ENCODE assay signal across 16 cellular contexts in genomic region chr19:32202244-32202643, GRCh38.
A peak's percentile ranks its signal among the peaks of the same experiment; 100 is the strongest.
DNase-seq lines count a peak whose midpoint lies in the region; ATAC-seq and TF ChIP-seq lines count a peak whose summit lies in the region.
"Had no signal": no experiment of that assay in that cellular context is flagged by ENCODE, and none has a peak within 500 bp of the region (broad histone marks: within the 10 kb centered on the region; RNA-seq: fewer than 3 reads in every experiment).

No MANE protein-coding gene starts in this region.

- H3K27ac ChIP-seq in BLaER1, result peak overlapping the region; percentile 78

- peaks cover 10% of the 10 kb centered on the region for H3K9me3 Mint-ChIP-seq in type B pancreatic cell
- H3K9me3 Mint-ChIP-seq in activated CD8-positive, alpha-beta T cell treated with anti-CD3 and anti-CD28 coated beads for 36 hours, result no peaks in the 10 kb centered on the region
- H3K9me3 Mint-ChIP-seq: CD8-positive, alpha-beta T cell; H9 had no signal

- peaks cover 8% of the 10 kb centered on the region for H3K27me3 Mint-ChIP-seq in type B pancreatic cell
- H3K27me3 Mint-ChIP-seq in activated CD8-positive, alpha-beta T cell treated with anti-CD3 and anti-CD28 coated beads for 36 hours, result peaks cover 6% of the 10 kb centered on the region

- peaks cover 36% of the 10 kb centered on the region for H3K4me1 ChIP-seq in BLaER1

- H3K4me2 ChIP-seq in BLaER1, result peak overlapping the region; percentile 78

- H3K36me3 ChIP-seq in BLaER1, result no peaks in the 10 kb centered on the region

- H3K27ac Mint-ChIP-seq in type B pancreatic cell, result no peak overlapping the region
- H3K27ac Mint-ChIP-seq in activated CD8-positive, alpha-beta T cell treated with anti-CD3 and anti-CD28 coated beads for 36 hours, result no peak overlapping the region
- H3K27ac Mint-ChIP-seq: B cell; CD8-positive, alpha-beta T cell; H9 had no signal

- no peak overlapping the region for H3K4me3 ChIP-seq in BLaER1

- H3K4me1 Mint-ChIP-seq in type B pancreatic cell (ENCODE audit: unreplicated experiment), result no peaks in the 10 kb centered on the region
- peaks cover 2% of the 10 kb centered on the region for H3K4me1 Mint-ChIP-seq in activated CD8-positive, alpha-beta T cell treated with anti-CD3 and anti-CD28 coated beads for 36 hours (ENCODE audit: low read depth)
- H3K4me1 Mint-ChIP-seq: B cell, H9 had no signal

- intact Hi-C loops in activated CD8-positive, alpha-beta T cell treated with anti-CD3 and anti-CD28 coated beads for 36 hours (cut with micrococcal nuclease), result no loop called here

- H3K27me3 ChIP-seq in BLaER1, result no peaks in the 10 kb centered on the region

- CTCF ChIA-PET in activated CD8-positive, alpha-beta T cell treated with anti-CD3 and anti-CD28 coated beads for 36 hours (lab: Charles Lee), result interaction anchor here (1.0 kb wide), 1 partner anchor 22 kb away, joined by 4 read pairs; no protein-coding TSS in a partner anchor

- H4K20me1 ChIP-seq in BLaER1, result no peaks in the 10 kb centered on the region

- no peaks in the 10 kb centered on the region for H3K36me3 Mint-ChIP-seq in type B pancreatic cell
- no peaks in the 10 kb centered on the region for H3K36me3 Mint-ChIP-seq in activated CD8-positive, alpha-beta T cell treated with anti-CD3 and anti-CD28 coated beads for 36 hours (ENCODE audit: low read depth)
- H3K36me3 Mint-ChIP-seq: CD14-positive monocyte; CD8-positive, alpha-beta T cell had no signal

- POLR2A ChIA-PET in activated CD8-positive, alpha-beta T cell treated with anti-CD3 and anti-CD28 coated beads for 36 hours (lab: Charles Lee), result no interaction called here

- peak overlapping the region; percentile 56; the same call in 1 of the 2 replicates for H3K9ac ChIP-seq in BLaER1

- ATAC-seq in esophagus mucosa (peak; percentile 13), GM18498 (IDR thresholded peaks at IDR 0.05; ENCODE audit: unreplicated experiment) (no peak), GM18505 (IDR thresholded peaks at IDR 0.05; ENCODE audit: unreplicated experiment) (no peak)
- no peak for ATAC-seq in activated CD8-positive, alpha-beta T cell treated with anti-CD3 and anti-CD28 coated beads for 36 hours
- ATAC-seq: CD8-positive, alpha-beta T cell had no signal

- TF ChIP-seq CTCF in type B pancreatic cell (conservative IDR thresholded peaks at IDR 0.05), result no peak
- TF ChIP-seq CTCF in activated CD8-positive, alpha-beta T cell treated with anti-CD3 and anti-CD28 coated beads for 36 hours (IDR thresholded peaks at IDR 0.05), result no peak

- TF ChIP-seq POLR2A in GM18505 (IDR thresholded peaks at IDR 0.05; ENCODE audit: borderline replicate concordance, extremely low read depth, insufficient read depth, insufficient read length), result no peak

- no peaks in the 10 kb centered on the region for H3K9me3 ChIP-seq in BLaER1

- DNase-seq in mesenteric fat pad (ENCODE audit: low spot score) (peak; percentile 81), type B pancreatic cell (ENCODE audit: extremely low spot score, unreplicated experiment) (peak; percentile 50)
- no peak for DNase-seq in activated CD8-positive, alpha-beta T cell treated with anti-CD3 and anti-CD28 coated beads for 36 hours
- DNase-seq: CD8-positive, alpha-beta T cell; COR-L47; DMS153; DMS79 treated with DMSO at 0.1 percent for 48 hours; EL; GOT3; H9 had no signal

- H3K4me3 Mint-ChIP-seq in type B pancreatic cell, result no peak overlapping the region
- no peak overlapping the region for H3K4me3 Mint-ChIP-seq in activated CD8-positive, alpha-beta T cell treated with anti-CD3 and anti-CD28 coated beads for 36 hours
- H3K4me3 Mint-ChIP-seq: B cell; CD8-positive, alpha-beta T cell; H9 had no signal
